ENCODE assay signal across 8 cellular contexts in genomic region chr11:910589-911030, GRCh38. TPM values are rescaled to one million over a fixed set of nuclear protein-coding genes. Genes with fewer than 3 reads are reported as not detected.
DNase-seq lines count a peak whose midpoint lies in the region; ATAC-seq and TF ChIP-seq lines count a peak whose summit lies in the region.

CHID1 (minus strand) TSS chr11:910810; CDS start chr11:904816, 5,994 bp downstream.

- intact Hi-C loops in activated T-helper 2 cell treated with anti-CD3 and anti-CD28 coated beads, Interferon-gamma antibody, Interleukin-2, Interleukin-4, amounts not matched to agents 10 μg/mL and 5 μg/mL and 100 μg/mL, durations not matched to agents 14 hours and 24 hours and 36 hours (cut with micrococcal nuclease) = loop anchor here (2.0 to 5.0 kb wide), 2 partner anchors 14 to 68 kb away; partner anchors contain the start of genes AP2A2, POLR2L and TSPAN4

- peak within 1 kb of the TSS; percentile 85 for H3K27ac Mint-ChIP-seq in activated T-helper 2 cell treated with anti-CD3 and anti-CD28 coated beads, Interferon-gamma antibody, Interleukin-2, Interleukin-4, amounts not matched to agents 10 μg/mL and 5 μg/mL and 100 μg/mL, durations not matched to agents 14 hours and 24 hours and 36 hours
- peak within 1 kb of the TSS; percentile 81 to 98 (median 97) for H3K27ac Mint-ChIP-seq in nephron
- H3K27ac Mint-ChIP-seq in stimulated activated naive CD8-positive, alpha-beta T cell treated with anti-CD3 and anti-CD28 coated beads, Interleukin-15, Interleukin-2, amounts not matched to agents 100 ng/mL and 50 ng/mL, for 24 hours = peak within 1 kb of the TSS; percentile 96

- peaks cover 10% of the 10 kb centered on the region for H3K4me1 Mint-ChIP-seq in activated T-helper 2 cell treated with anti-CD3 and anti-CD28 coated beads, Interferon-gamma antibody, Interleukin-2, Interleukin-4, amounts not matched to agents 10 μg/mL and 5 μg/mL and 100 μg/mL, durations not matched to agents 14 hours and 24 hours and 36 hours (ENCODE audit: low read depth)
- peaks cover 5% of the 10 kb centered on the region for H3K4me1 Mint-ChIP-seq in nephron
- peaks cover 28% of the 10 kb centered on the region for H3K4me1 Mint-ChIP-seq in stimulated activated naive CD8-positive, alpha-beta T cell treated with anti-CD3 and anti-CD28 coated beads, Interleukin-15, Interleukin-2, amounts not matched to agents 100 ng/mL and 50 ng/mL, for 24 hours (ENCODE audit: low read depth)

- peak within 1 kb of the TSS; percentile 94 for H3K4me3 Mint-ChIP-seq in activated T-helper 2 cell treated with anti-CD3 and anti-CD28 coated beads, Interferon-gamma antibody, Interleukin-2, Interleukin-4, amounts not matched to agents 10 μg/mL and 5 μg/mL and 100 μg/mL, durations not matched to agents 14 hours and 24 hours and 36 hours (ENCODE audit: low read depth)
- H3K4me3 Mint-ChIP-seq in nephron = peak within 1 kb of the TSS; percentile 92 to 96 (median 95)
- peak within 1 kb of the TSS; percentile 90 for H3K4me3 Mint-ChIP-seq in stimulated activated naive CD8-positive, alpha-beta T cell treated with anti-CD3 and anti-CD28 coated beads, Interleukin-15, Interleukin-2, amounts not matched to agents 100 ng/mL and 50 ng/mL, for 24 hours

- no peak for TF ChIP-seq CTCF in fibroblast of pulmonary artery (IDR thresholded peaks at IDR 0.05; ENCODE audit: low read length, missing control alignments)
- TF ChIP-seq CTCF in nephron (IDR thresholded peaks at IDR 0.05; ENCODE audit: unreplicated experiment in 3 of 3) = no peak

- DNase-seq in DMS79 (lab: John Stamatoyannopoulos, UW) (peak; percentile 27), KG1 (lab: John Stamatoyannopoulos, UW) (peak; percentile 47), RPMI8226 (peak; percentile 83), fibroblast of pulmonary artery (ENCODE audit: low read depth) (peak; percentile 75)
- peak; percentile 84 for DNase-seq in activated T-helper 2 cell treated with anti-CD3 and anti-CD28 coated beads, Interferon-gamma antibody, Interleukin-2, Interleukin-4, amounts not matched to agents 10 μg/mL and 5 μg/mL and 100 μg/mL, durations not matched to agents 14 hours and 24 hours and 36 hours (ENCODE audit: low spot score)

- no peaks in the 10 kb centered on the region for H3K9me3 Mint-ChIP-seq in activated T-helper 2 cell treated with anti-CD3 and anti-CD28 coated beads, Interferon-gamma antibody, Interleukin-2, Interleukin-4, amounts not matched to agents 10 μg/mL and 5 μg/mL and 100 μg/mL, durations not matched to agents 14 hours and 24 hours and 36 hours
- H3K9me3 Mint-ChIP-seq in nephron = no peaks in the 10 kb centered on the region
- H3K9me3 Mint-ChIP-seq in stimulated activated naive CD8-positive, alpha-beta T cell treated with anti-CD3 and anti-CD28 coated beads, Interleukin-15, Interleukin-2, amounts not matched to agents 100 ng/mL and 50 ng/mL, for 24 hours = no peaks in the 10 kb centered on the region

- H3K27me3 Mint-ChIP-seq in activated T-helper 2 cell treated with anti-CD3 and anti-CD28 coated beads, Interferon-gamma antibody, Interleukin-2, Interleukin-4, amounts not matched to agents 10 μg/mL and 5 μg/mL and 100 μg/mL, durations not matched to agents 14 hours and 24 hours and 36 hours (ENCODE audit: low read depth) = no peaks in the 10 kb centered on the region
- no peaks in the 10 kb centered on the region for H3K27me3 Mint-ChIP-seq in nephron (ENCODE audit: low read depth)
- H3K27me3 Mint-ChIP-seq in stimulated activated naive CD8-positive, alpha-beta T cell treated with anti-CD3 and anti-CD28 coated beads, Interleukin-15, Interleukin-2, amounts not matched to agents 100 ng/mL and 50 ng/mL, for 24 hours = no peaks in the 10 kb centered on the region

- H3K36me3 Mint-ChIP-seq in activated T-helper 2 cell treated with anti-CD3 and anti-CD28 coated beads, Interferon-gamma antibody, Interleukin-2, Interleukin-4, amounts not matched to agents 10 μg/mL and 5 μg/mL and 100 μg/mL, durations not matched to agents 14 hours and 24 hours and 36 hours (ENCODE audit: low read depth) = peaks cover 15% of the 10 kb centered on the region
- H3K36me3 Mint-ChIP-seq in nephron (ENCODE audit: low read depth) = peaks cover 5% of the 10 kb centered on the region
- peaks cover 23% of the 10 kb centered on the region for H3K36me3 Mint-ChIP-seq in stimulated activated naive CD8-positive, alpha-beta T cell treated with anti-CD3 and anti-CD28 coated beads, Interleukin-15, Interleukin-2, amounts not matched to agents 100 ng/mL and 50 ng/mL, for 24 hours (ENCODE audit: low read depth)

- ATAC-seq in GM21723 (IDR thresholded peaks at IDR 0.05; ENCODE audit: unreplicated experiment) = peak; percentile 88

- H3K4me3 ChIP-seq in fibroblast of pulmonary artery (replicated peaks; ENCODE audit: low read depth, low read length) = peak within 1 kb of the TSS; percentile 76

RNA-seq across cellular contexts. Expression of gene CHID1, which starts in this region (rescaled TPM):
- 89.0 and 96.0 TPM in 2 replicates for total RNA-seq in activated T-helper 2 cell treated with anti-CD3 and anti-CD28 coated beads, Interferon-gamma antibody, Interleukin-2, Interleukin-4, amounts not matched to agents 10 μg/mL and 5 μg/mL and 100 μg/mL, durations not matched to agents 14 hours and 24 hours and 36 hours

Comparison
In these comparisons a context has a peak if more than half of its experiments do, and no peak if none do; other contexts are left out.
1. Peak in every context shown above with its lines: DNase-seq, ATAC-seq and H3K4me3 ChIP-seq.
2. DNase-seq: peak in every context shown above with its lines; median percentile 84 in activated T-helper 2 cell treated with anti-CD3 and anti-CD28 coated beads, Interferon-gamma antibody, Interleukin-2, Interleukin-4, amounts not matched to agents 10 μg/mL and 5 μg/mL and 100 μg/mL, durations not matched to agents 14 hours and 24 hours and 36 hours; 83 in RPMI8226; 75 in fibroblast of pulmonary artery; 47 in KG1; 27 in DMS79.